ENCODE assay signal across 24 cellular contexts in the genomic region with DNA sequence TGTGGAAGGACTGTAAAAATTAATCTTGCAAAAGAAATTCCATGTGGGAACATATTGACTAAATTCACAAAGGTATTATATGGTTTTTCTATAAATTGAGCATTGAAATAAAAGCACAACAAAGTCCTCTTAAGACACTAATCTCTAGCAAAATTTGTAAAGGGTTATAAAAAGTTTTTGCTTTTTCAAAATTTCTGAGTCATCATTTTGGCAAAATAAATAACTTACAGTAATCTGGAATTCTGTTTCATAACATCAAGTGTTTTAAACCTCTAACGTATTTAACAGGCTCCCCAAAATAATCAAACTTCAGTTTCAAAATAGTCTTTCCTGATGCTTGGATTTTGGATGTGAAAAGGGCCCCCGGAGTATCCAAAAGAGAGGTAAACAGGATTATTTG.
"Had no signal": no experiment of that assay in that cellular context is flagged by ENCODE, and none has a peak within 500 bp of the region (broad histone marks: within the 10 kb centered on the region; RNA-seq: fewer than 3 reads in every experiment).

No MANE protein-coding gene starts in this region.

- H3K27me3 ChIP-seq: neural progenitor cell, right atrium auricular region, spleen, tibial nerve had no signal

- H3K4me3 Mint-ChIP-seq: activated CD4-positive, alpha-beta memory T cell treated with anti-CD3 and anti-CD28 coated beads for 36 hours; activated CD4-positive, alpha-beta T cell treated with anti-CD3 and anti-CD28 coated beads, Interleukin-2, amount 10 ng/mL, durations not matched to agents 24 days and 14 days; natural killer cell; neural progenitor cell; T-helper 17 cell had no signal

- H3K4me1 ChIP-seq: left ventricle myocardium inferior, neural progenitor cell, right atrium auricular region, spleen, tibial nerve had no signal

- ATAC-seq: natural killer cell, T-helper 17 cell had no signal

- H3K27ac Mint-ChIP-seq: activated CD4-positive, alpha-beta memory T cell treated with anti-CD3 and anti-CD28 coated beads for 36 hours; activated CD4-positive, alpha-beta T cell treated with anti-CD3 and anti-CD28 coated beads, Interleukin-2, amount 10 ng/mL, durations not matched to agents 24 days and 14 days; natural killer cell; neural progenitor cell had no signal

- H3K9ac ChIP-seq: neural progenitor cell had no signal

- H3K27me3 Mint-ChIP-seq: activated CD4-positive, alpha-beta memory T cell treated with anti-CD3 and anti-CD28 coated beads for 36 hours; activated CD4-positive, alpha-beta T cell treated with anti-CD3 and anti-CD28 coated beads, Interleukin-2, amount 10 ng/mL, durations not matched to agents 24 days and 14 days; T-helper 17 cell had no signal

- H3K4me1 Mint-ChIP-seq: natural killer cell, neural progenitor cell had no signal

- H3K27ac ChIP-seq: left ventricle myocardium inferior, neural progenitor cell, right atrium auricular region, spleen, tibial nerve had no signal

- DNase-seq: activated CD4-positive, alpha-beta memory T cell treated with anti-CD3 and anti-CD28 coated beads for 36 hours; activated CD4-positive, CD25-positive, alpha-beta regulatory T cell treated with anti-CD3 and anti-CD28 coated beads, Interleukin-2, amount 50 U/mL, for 72 hours; activated CD8-positive, alpha-beta memory T cell treated with anti-CD3 and anti-CD28 coated beads, Interleukin-2, amount 50 U/mL, for 4 hours; activated gamma-delta T cell; activated naive CD4-positive, alpha-beta T cell treated with anti-CD3 and anti-CD28 coated beads, Interleukin-2, amount 50 U/mL, for 16 hours; activated T-cell treated with anti-CD3 and anti-CD28 coated beads, Interleukin-2, amount 50 U/mL, for 1 hour; amygdala; dermis blood vessel endothelial cell; effector CD4-positive, alpha-beta T cell; erythroblast; foreskin melanocyte; left ventricle myocardium inferior; natural killer cell; occipital lobe; spleen; stimulated activated CD4-positive, alpha-beta T cell treated with anti-CD3 and anti-CD28 coated beads, Interleukin-2, amount 100 ng/mL, for 48 hours; stimulated activated naive CD4-positive, alpha-beta T cell treated with Interleukin-2 at 50 U/mL for 16 hours; T-helper 17 cell; T1000 had no signal

- H3K4me3 ChIP-seq: left ventricle myocardium inferior, lung, neural progenitor cell, right atrium auricular region, spleen, tibial nerve had no signal
